Comparison of ENCODE assay signal across 1 cellular context in the genomic region with DNA sequence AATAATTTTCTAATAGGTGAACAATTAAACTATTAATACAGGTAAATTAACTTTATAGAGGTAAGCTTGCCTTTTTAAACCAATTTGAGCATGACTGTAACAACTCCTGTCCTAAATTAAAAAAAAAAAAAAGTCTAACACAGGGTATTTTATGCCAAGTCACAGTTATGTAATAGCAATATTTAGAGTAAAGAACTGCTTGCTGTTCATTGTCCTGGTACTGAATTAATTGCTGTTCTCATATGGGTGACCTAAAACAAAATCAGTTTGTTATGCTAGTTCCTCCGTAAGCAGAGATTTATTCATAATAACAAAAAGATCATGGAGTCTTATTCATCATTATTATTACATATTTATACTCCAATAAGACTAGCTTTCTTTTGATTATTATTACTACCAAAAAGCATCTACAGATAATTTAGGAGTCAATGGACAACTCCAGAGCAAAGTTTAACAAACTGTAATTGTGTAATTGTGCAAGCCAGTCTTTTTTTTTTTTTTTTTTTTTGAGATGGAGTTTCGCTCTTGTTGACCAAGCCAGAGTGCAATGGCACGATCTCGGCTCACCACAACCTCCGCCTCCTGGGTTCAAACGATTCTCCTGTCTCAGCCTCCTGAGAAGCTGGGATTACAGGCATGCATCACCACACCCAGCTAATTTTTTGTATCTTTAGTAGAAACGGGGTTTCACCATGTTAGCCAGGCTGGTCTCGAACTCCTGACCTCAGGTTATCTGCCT.
TF ChIP-seq lines count a peak whose summit lies in the region.

No MANE protein-coding gene starts in this region.

TF ChIP-seq in HepG2, 621 proteins besides CTCF, POLR2A, EP300 and RAD21 (continued from another document and continues in another):
- TF ChIP-seq, protein P1, sequence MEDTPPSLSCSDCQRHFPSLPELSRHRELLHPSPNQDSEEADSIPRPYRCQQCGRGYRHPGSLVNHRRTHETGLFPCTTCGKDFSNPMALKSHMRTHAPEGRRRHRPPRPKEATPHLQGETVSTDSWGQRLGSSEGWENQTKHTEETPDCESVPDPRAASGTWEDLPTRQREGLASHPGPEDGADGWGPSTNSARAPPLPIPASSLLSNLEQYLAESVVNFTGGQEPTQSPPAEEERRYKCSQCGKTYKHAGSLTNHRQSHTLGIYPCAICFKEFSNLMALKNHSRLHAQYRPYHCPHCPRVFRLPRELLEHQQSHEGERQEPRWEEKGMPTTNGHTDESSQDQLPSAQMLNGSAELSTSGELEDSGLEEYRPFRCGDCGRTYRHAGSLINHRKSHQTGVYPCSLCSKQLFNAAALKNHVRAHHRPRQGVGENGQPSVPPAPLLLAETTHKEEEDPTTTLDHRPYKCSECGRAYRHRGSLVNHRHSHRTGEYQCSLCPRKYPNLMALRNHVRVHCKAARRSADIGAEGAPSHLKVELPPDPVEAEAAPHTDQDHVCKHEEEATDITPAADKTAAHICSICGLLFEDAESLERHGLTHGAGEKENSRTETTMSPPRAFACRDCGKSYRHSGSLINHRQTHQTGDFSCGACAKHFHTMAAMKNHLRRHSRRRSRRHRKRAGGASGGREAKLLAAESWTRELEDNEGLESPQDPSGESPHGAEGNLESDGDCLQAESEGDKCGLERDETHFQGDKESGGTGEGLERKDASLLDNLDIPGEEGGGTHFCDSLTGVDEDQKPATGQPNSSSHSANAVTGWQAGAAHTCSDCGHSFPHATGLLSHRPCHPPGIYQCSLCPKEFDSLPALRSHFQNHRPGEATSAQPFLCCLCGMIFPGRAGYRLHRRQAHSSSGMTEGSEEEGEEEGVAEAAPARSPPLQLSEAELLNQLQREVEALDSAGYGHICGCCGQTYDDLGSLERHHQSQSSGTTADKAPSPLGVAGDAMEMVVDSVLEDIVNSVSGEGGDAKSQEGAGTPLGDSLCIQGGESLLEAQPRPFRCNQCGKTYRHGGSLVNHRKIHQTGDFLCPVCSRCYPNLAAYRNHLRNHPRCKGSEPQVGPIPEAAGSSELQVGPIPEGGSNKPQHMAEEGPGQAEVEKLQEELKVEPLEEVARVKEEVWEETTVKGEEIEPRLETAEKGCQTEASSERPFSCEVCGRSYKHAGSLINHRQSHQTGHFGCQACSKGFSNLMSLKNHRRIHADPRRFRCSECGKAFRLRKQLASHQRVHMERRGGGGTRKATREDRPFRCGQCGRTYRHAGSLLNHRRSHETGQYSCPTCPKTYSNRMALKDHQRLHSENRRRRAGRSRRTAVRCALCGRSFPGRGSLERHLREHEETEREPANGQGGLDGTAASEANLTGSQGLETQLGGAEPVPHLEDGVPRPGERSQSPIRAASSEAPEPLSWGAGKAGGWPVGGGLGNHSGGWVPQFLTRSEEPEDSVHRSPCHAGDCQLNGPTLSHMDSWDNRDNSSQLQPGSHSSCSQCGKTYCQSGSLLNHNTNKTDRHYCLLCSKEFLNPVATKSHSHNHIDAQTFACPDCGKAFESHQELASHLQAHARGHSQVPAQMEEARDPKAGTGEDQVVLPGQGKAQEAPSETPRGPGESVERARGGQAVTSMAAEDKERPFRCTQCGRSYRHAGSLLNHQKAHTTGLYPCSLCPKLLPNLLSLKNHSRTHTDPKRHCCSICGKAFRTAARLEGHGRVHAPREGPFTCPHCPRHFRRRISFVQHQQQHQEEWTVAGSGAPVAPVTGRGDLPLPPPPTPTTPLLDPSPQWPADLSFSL (CRISPR knock-in tag; IDR thresholded peaks at IDR 0.05): no peak
- TF ChIP-seq ZNF547 (CRISPR knock-in tag; IDR thresholded peaks at IDR 0.05): no peak
- TF ChIP-seq ZNF773 (CRISPR knock-in tag; IDR thresholded peaks at IDR 0.05; ENCODE audit: borderline replicate concordance): no peak
- TF ChIP-seq SUZ12 (IDR thresholded peaks at IDR 0.05; ENCODE audit: low read depth, low read length): no peak
- no peak for TF ChIP-seq ZGPAT (CRISPR knock-in tag; IDR thresholded peaks at IDR 0.05)
- 0 out of 2 replicates have a peak, but pooled peaks have one; percentile 22 for TF ChIP-seq GATAD1 (CRISPR knock-in tag; IDR thresholded peaks at IDR 0.05)
- no peak for TF ChIP-seq KDM3A (CRISPR knock-in tag; IDR thresholded peaks at IDR 0.05; ENCODE audit: low read depth)
- TF ChIP-seq CREM (IDR thresholded peaks at IDR 0.05): 0 out of 2 replicates have a peak, but pooled peaks have one; percentile 28
- TF ChIP-seq CREM (CRISPR knock-in tag; IDR thresholded peaks at IDR 0.05): no peak
- TF ChIP-seq FOXO1 (CRISPR knock-in tag; IDR thresholded peaks at IDR 0.05): no peak
- TF ChIP-seq GFI1 (CRISPR knock-in tag; IDR thresholded peaks at IDR 0.05; ENCODE audit: borderline replicate concordance): 0 out of 2 replicates have a peak, but pooled peaks have one; percentile 24
- TF ChIP-seq HOXD1 (CRISPR knock-in tag; IDR thresholded peaks at IDR 0.05): no peak
- 0 out of 2 replicates have a peak, but pooled peaks have one; percentile 9 for TF ChIP-seq ZNF644 (CRISPR knock-in tag; IDR thresholded peaks at IDR 0.05; ENCODE audit: low read depth)
- 0 out of 2 replicates have a peak, but pooled peaks have one; percentile 22 for TF ChIP-seq HOMEZ (CRISPR knock-in tag; IDR thresholded peaks at IDR 0.05; ENCODE audit: low read depth)
- TF ChIP-seq, protein P2, sequence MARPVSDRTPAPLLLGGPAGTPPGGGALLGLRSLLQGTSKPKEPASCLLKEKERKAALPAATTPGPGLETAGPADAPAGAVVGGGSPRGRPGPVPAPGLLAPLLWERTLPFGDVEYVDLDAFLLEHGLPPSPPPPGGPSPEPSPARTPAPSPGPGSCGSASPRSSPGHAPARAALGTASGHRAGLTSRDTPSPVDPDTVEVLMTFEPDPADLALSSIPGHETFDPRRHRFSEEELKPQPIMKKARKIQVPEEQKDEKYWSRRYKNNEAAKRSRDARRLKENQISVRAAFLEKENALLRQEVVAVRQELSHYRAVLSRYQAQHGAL (CRISPR knock-in tag; IDR thresholded peaks at IDR 0.05; ENCODE audit: not compliant biosample characterization): no peak
- TF ChIP-seq KLF13 (CRISPR knock-in tag; IDR thresholded peaks at IDR 0.05): no peak
- TF ChIP-seq POGZ (CRISPR knock-in tag; IDR thresholded peaks at IDR 0.05): peak; percentile 70
- no peak for TF ChIP-seq SNAPC2 (CRISPR knock-in tag; IDR thresholded peaks at IDR 0.05)
- no peak for TF ChIP-seq RFXAP (CRISPR knock-in tag; IDR thresholded peaks at IDR 0.05; ENCODE audit: borderline replicate concordance)
- TF ChIP-seq ZNF362 (CRISPR knock-in tag; IDR thresholded peaks at IDR 0.05; ENCODE audit: borderline replicate concordance): peak; percentile 94
- 0 out of 2 replicates have a peak, but pooled peaks have one; percentile 12 for TF ChIP-seq GABPB1 (CRISPR knock-in tag; IDR thresholded peaks at IDR 0.05)
- no peak for TF ChIP-seq MAZ (IDR thresholded peaks at IDR 0.05; ENCODE audit: borderline replicate concordance, low read depth, low read length)
- no peak for TF ChIP-seq MAZ (CRISPR knock-in tag; IDR thresholded peaks at IDR 0.05; ENCODE audit: low read depth)
- TF ChIP-seq, protein P3, sequence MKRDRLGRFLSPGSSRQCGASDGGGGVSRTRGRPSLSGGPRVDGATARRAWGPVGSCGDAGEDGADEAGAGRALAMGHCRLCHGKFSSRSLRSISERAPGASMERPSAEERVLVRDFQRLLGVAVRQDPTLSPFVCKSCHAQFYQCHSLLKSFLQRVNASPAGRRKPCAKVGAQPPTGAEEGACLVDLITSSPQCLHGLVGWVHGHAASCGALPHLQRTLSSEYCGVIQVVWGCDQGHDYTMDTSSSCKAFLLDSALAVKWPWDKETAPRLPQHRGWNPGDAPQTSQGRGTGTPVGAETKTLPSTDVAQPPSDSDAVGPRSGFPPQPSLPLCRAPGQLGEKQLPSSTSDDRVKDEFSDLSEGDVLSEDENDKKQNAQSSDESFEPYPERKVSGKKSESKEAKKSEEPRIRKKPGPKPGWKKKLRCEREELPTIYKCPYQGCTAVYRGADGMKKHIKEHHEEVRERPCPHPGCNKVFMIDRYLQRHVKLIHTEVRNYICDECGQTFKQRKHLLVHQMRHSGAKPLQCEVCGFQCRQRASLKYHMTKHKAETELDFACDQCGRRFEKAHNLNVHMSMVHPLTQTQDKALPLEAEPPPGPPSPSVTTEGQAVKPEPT (CRISPR knock-in tag; IDR thresholded peaks at IDR 0.05; ENCODE audit: low read depth): 0 out of 2 replicates have a peak, but pooled peaks have one; percentile 32
- TF ChIP-seq KDM1A (CRISPR knock-in tag; IDR thresholded peaks at IDR 0.05): peak; percentile 42; the same call in 1 of the 2 replicates
- no peak for TF ChIP-seq HMGXB3 (CRISPR knock-in tag; IDR thresholded peaks at IDR 0.05; ENCODE audit: borderline replicate concordance)
- no peak for TF ChIP-seq ZNF616 (CRISPR knock-in tag; IDR thresholded peaks at IDR 0.05; ENCODE audit: low read depth)
- TF ChIP-seq KLF6 (CRISPR knock-in tag; IDR thresholded peaks at IDR 0.05): no peak
- TF ChIP-seq ZNF770 (CRISPR knock-in tag; IDR thresholded peaks at IDR 0.05): peak; percentile 97
- no peak for TF ChIP-seq ZFP91 (CRISPR knock-in tag; IDR thresholded peaks at IDR 0.05; ENCODE audit: borderline replicate concordance)
